Comparison of ENCODE assay signal across 1 cellular context in the genomic region with DNA sequence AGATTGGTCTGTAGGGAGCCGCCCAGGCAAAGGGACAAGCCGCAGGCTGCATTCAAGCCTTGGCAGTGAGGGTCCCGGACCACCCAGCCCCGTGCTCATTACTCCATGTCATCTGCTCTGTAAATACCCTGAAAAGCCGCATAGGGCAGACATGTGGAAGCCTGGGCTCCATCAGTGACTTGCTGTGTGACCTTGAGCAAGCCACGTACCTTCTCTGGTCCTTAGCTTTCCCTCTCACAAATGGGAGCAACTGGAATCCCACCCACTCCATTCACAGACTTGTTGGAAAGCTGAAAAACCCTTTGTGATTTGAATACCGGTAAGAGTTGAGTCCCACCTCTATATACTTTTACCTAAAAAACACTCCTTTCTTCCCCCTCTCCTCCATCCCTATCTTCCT.
A peak's percentile ranks its signal among the peaks of the same experiment; 100 is the strongest.
TF ChIP-seq lines count a peak whose summit lies in the region.

No MANE protein-coding gene starts in this region.

TF ChIP-seq in HepG2, 621 proteins besides CTCF, POLR2A, EP300 and RAD21:
- TF ChIP-seq ZNF296 (CRISPR knock-in tag; conservative IDR thresholded peaks at IDR 0.05) (no peak), SIX4 (CRISPR knock-in tag; IDR thresholded peaks at IDR 0.05) (no peak), ZNF768 (CRISPR knock-in tag; IDR thresholded peaks at IDR 0.05) (peak; percentile 87), IKZF4 (CRISPR knock-in tag; IDR thresholded peaks at IDR 0.05; ENCODE audit: borderline replicate concordance, low read depth, not compliant biosample characterization) (no peak), SKI (IDR thresholded peaks at IDR 0.05; ENCODE audit: partially characterized antibody) (no peak), ZNF24 (IDR thresholded peaks at IDR 0.05) (no peak)
- TF ChIP-seq, protein P1, sequence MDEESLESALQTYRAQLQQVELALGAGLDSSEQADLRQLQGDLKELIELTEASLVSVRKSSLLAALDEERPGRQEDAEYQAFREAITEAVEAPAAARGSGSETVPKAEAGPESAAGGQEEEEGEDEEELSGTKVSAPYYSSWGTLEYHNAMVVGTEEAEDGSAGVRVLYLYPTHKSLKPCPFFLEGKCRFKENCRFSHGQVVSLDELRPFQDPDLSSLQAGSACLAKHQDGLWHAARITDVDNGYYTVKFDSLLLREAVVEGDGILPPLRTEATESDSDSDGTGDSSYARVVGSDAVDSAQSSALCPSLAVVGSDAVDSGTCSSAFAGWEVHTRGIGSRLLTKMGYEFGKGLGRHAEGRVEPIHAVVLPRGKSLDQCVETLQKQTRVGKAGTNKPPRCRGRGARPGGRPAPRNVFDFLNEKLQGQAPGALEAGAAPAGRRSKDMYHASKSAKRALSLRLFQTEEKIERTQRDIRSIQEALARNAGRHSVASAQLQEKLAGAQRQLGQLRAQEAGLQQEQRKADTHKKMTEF (CRISPR knock-in tag; IDR thresholded peaks at IDR 0.05): no peak
